In genomic region chr16:85369741-85370528, GRCh38 we compare ENCODE assay signal across 8 cellular contexts.
DNase-seq lines count a peak whose midpoint lies in the region; ATAC-seq, FAIRE-seq and TF ChIP-seq lines count a peak whose summit lies in the region.

No MANE protein-coding gene starts in this region.

- intact Hi-C loops in K562 (cut with micrococcal nuclease) = loop anchor here (1.0 kb wide), 1 partner anchor 23 kb away; no protein-coding TSS in a partner anchor

- H4K20me1 ChIP-seq in K562 (replicated peaks; ENCODE audit: control insufficient read depth, insufficient read depth, low read length) = no peaks in the 10 kb centered on the region

- H3K9me1 ChIP-seq in K562 (ENCODE audit: control insufficient read depth, insufficient read depth, low read length) = no peaks in the 10 kb centered on the region

- peaks cover 42 to 89% of the 10 kb centered on the region in 2 experiments for H3K4me1 ChIP-seq in K562 (replicated peaks in 1 of 2; ENCODE audit: control insufficient read depth in 2 of 2, insufficient read depth in 2 of 2, low read length in 2 of 2)

- TF ChIP-seq POLR2A in K562 (conservative IDR thresholded peaks at IDR 0.05) = no peak

- WGBS in K562 (ENCODE audit: insufficient coverage, low coverage, missing lambda C conversion rate) = 25% methylated on average over 20 of the region's 20 CpGs

- DNase-seq in AG08396 (ENCODE audit: low spot score) (peak; percentile 86), GM19240 (ENCODE audit: insufficient read length, low spot score) (peak; percentile 74), T-helper 9 cell (peak; percentile 36), K562 (ENCODE audit: extremely low read depth in 1 of 4, low spot score in 3 of 4) (peak; percentile 80 to 90 (median 87)), kidney tubule cell (ENCODE audit: low spot score) (peak; percentile 35), NCI-H2029 (lab: John Stamatoyannopoulos, UW) (no peak)
- DNase-seq in stimulated activated CD4-positive, alpha-beta T cell treated with anti-CD3 and anti-CD28 coated beads, Interleukin-4, amount 100 ng/mL, for 48 hours (ENCODE audit: low read depth in 2 of 2) = peak; percentile 33 to 57
- DNase-seq in NK-92 treated with Interleukin-12 subunit alpha and Interleukin-12 subunit beta, amount 100 ng/mL, for 24 hours (lab: John Stamatoyannopoulos, UW) = no peak

- peak; percentile 84 to 90 for TF ChIP-seq RAD21 in K562 (CRISPR knock-in tag; conservative IDR thresholded peaks at IDR 0.05 in 1 of 2, IDR thresholded peaks at IDR 0.05 in 1 of 2)

- H3K79me2 ChIP-seq in K562 (ENCODE audit: control insufficient read depth, insufficient read depth, low read length) = no peaks in the 10 kb centered on the region; the same call in 2 of the 3 replicates

- in situ Hi-C loops in K562 (cut with MboI) = loop anchor here (10.0 kb wide), 1 partner anchor 255 kb away; the partner anchor contains the start of gene CIBAR2

- CTCF ChIA-PET in K562 (lab: Yijun Ruan, JAX; ENCODE audit: low intra/inter-chr PET ratio) = interaction anchor here (0.7 to 1.2 kb wide), 2 partner anchors 28 to 51 kb away, joined by 6 to 7 read pairs; no protein-coding TSS in a partner anchor

- H3K4me3 ChIP-seq in K562 = no peak overlapping the region

- POLR2A ChIA-PET in K562 (lab: Yijun Ruan, JAX) = interaction anchor here (1.4 to 1.6 kb wide), 2 partner anchors 11 to 193 kb away, joined by 6 to 8 read pairs; no protein-coding TSS in a partner anchor

- FAIRE-seq in K562 (lab: Jason Lieb, UNC) = peak; percentile 76

- H2AFZ ChIP-seq in K562 (ENCODE audit: low read depth, low read length) = peak overlapping the region; percentile 20; the same call in 1 of the 2 replicates

- H3K4me2 ChIP-seq in K562 (ENCODE audit: insufficient read depth, low read length) = no peak overlapping the region

- H3K9ac ChIP-seq in K562 (ENCODE audit: insufficient read depth in 1 of 2, low read depth in 2 of 2, low read length in 2 of 2) = peak overlapping the region; percentile 13 to 84; a peak in 3 of 4 replicates

- no peaks in the 10 kb centered on the region for H3K27me3 ChIP-seq in K562 (ENCODE audit: control insufficient read depth in 2 of 2, insufficient read depth in 2 of 2, low read length in 2 of 2)

- H3K27ac ChIP-seq in K562 (ENCODE audit: extremely low read depth, low read depth, low read length) = no peak overlapping the region; the same call in 2 of the 3 replicates

- no peaks in the 10 kb centered on the region for H3K9me3 ChIP-seq in K562 (replicated peaks; ENCODE audit: control insufficient read depth, insufficient read depth, low read depth, low read length)

- no peak; the same call in 1 of the 2 replicates for TF ChIP-seq EP300 in K562 (IDR thresholded peaks at IDR 0.05; ENCODE audit: low read length)

- H3K36me3 ChIP-seq in K562 (ENCODE audit: control insufficient read depth, insufficient read depth, low read length) = no peaks in the 10 kb centered on the region

- peak; percentile 89 to 96 (median 91) for TF ChIP-seq CTCF in K562 (IDR thresholded peaks at IDR 0.05 in 2 of 3, conservative IDR thresholded peaks at IDR 0.05 in 1 of 3; ENCODE audit: insufficient read depth in 2 of 3, low read depth in 1 of 3, low read length in 3 of 3)

- BruUV-seq in K562 (replicated peaks; lab: Mats Ljungman, UMichigan) = no TSS peak

- ATAC-seq in K562 = peak; percentile 90

TF ChIP-seq in K562, 482 proteins besides CTCF, POLR2A, EP300 and RAD21 (continues in another document):
- no peak for TF ChIP-seq RBM22 (IDR thresholded peaks at IDR 0.05; ENCODE audit: low read depth, low read length, poor library complexity, severe bottlenecking)
- TF ChIP-seq MBD2 (IDR thresholded peaks at IDR 0.05; ENCODE audit: borderline replicate concordance, low read depth) = no peak
- TF ChIP-seq IRF1 (CRISPR knock-in tag; IDR thresholded peaks at IDR 0.05; ENCODE audit: borderline replicate concordance) = no peak
- no peak for TF ChIP-seq NR3C1 (CRISPR knock-in tag; IDR thresholded peaks at IDR 0.05)
- no peak for TF ChIP-seq ZNF764 (CRISPR knock-in tag; IDR thresholded peaks at IDR 0.05; ENCODE audit: low read depth)
- no peak for TF ChIP-seq CSDE1 (IDR thresholded peaks at IDR 0.05)
- TF ChIP-seq ID3 (CRISPR knock-in tag; IDR thresholded peaks at IDR 0.05) = no peak
- TF ChIP-seq ID3 (tag; IDR thresholded peaks at IDR 0.05) = no peak
- TF ChIP-seq SP2 (IDR thresholded peaks at IDR 0.05; ENCODE audit: extremely low read depth, low read depth, low read length, poor library complexity, severe bottlenecking) = no peak
- TF ChIP-seq CHD4 (IDR thresholded peaks at IDR 0.05; ENCODE audit: insufficient read depth, insufficient replicate concordance, low read depth, low read length, poor library complexity, severe bottlenecking) = peak; percentile 19
- no peak for TF ChIP-seq E2F4 (CRISPR knock-in tag; IDR thresholded peaks at IDR 0.05; ENCODE audit: low read depth)
- no peak for TF ChIP-seq RBM17 (IDR thresholded peaks at IDR 0.05; ENCODE audit: borderline replicate concordance, low read depth, low read length)
- no peak for TF ChIP-seq SNIP1 (IDR thresholded peaks at IDR 0.05; ENCODE audit: low read depth)
- TF ChIP-seq ZNF408 (CRISPR knock-in tag; IDR thresholded peaks at IDR 0.05; ENCODE audit: low read depth) = no peak
- no peak; the same call in 1 of the 2 replicates for TF ChIP-seq ZNF740 (CRISPR knock-in tag; IDR thresholded peaks at IDR 0.05)
- TF ChIP-seq ZNF740 (tag; IDR thresholded peaks at IDR 0.05) = no peak
- no peak for TF ChIP-seq E2F1 (CRISPR knock-in tag; IDR thresholded peaks at IDR 0.05)
- TF ChIP-seq ZNF280B (CRISPR knock-in tag; IDR thresholded peaks at IDR 0.05) = no peak
- peak; percentile 85; the same call in 1 of the 2 replicates for TF ChIP-seq SMARCA5 (IDR thresholded peaks at IDR 0.05)
- no peak for TF ChIP-seq PCBP2 (IDR thresholded peaks at IDR 0.05; ENCODE audit: low read depth, low read length, poor library complexity, severe bottlenecking)

Comparison
In these comparisons a context has a peak if more than half of its experiments do, and no peak if none do; other contexts are left out.
1. DNase-seq: peak in AG08396 (single experiment), GM19240 (single experiment), T-helper 9 cell (single experiment), K562 (4 of 4), kidney tubule cell (single experiment) and stimulated activated CD4-positive, alpha-beta T cell treated with anti-CD3 and anti-CD28 coated beads, Interleukin-4, amount 100 ng/mL, for 48 hours (2 of 2); none in NK-92 treated with Interleukin-12 subunit alpha and Interleukin-12 subunit beta, amount 100 ng/mL, for 24 hours (single experiment) and NCI-H2029 (single experiment).